15 cellular contexts compared by ENCODE assay signal in the genomic region with DNA sequence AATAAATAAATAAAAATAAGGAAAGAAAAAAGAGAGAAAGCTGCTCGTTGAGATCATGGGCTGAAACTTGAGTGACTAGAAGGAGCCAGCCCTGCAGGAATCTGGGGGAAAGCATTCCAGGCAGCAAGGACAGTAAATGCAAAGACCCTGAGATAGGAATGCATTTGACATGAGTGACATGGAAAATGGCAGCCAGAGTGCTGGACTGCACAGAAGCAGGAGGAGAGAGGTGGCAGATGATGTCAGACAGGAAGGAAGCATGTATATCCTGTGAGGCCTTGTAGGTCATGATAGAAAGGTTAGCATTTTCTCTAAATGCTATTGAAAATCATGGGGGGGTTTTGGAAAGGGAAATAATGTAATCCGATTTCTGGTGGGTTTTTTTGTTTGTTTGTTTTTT. TPM values are rescaled to one million over a fixed set of nuclear protein-coding genes. Genes with fewer than 3 reads are reported as not detected.
DNase-seq lines count a peak whose midpoint lies in the region; ATAC-seq and TF ChIP-seq lines count a peak whose summit lies in the region.
"Had no signal": no experiment of that assay in that cellular context is flagged by ENCODE, and none has a peak within 500 bp of the region (broad histone marks: within the 10 kb centered on the region; RNA-seq: fewer than 3 reads in every experiment).

No MANE protein-coding gene starts in this region.

- H3K36me3 ChIP-seq in DND-41 (ENCODE audit: insufficient read depth, low read length): no peaks in the 10 kb centered on the region
- no peaks in the 10 kb centered on the region for H3K36me3 ChIP-seq in PC-9 (ENCODE audit: low read depth)
- H3K36me3 ChIP-seq: HAP-1 had no signal

- POLR2A ChIA-PET in PC-9 (lab: Charles Lee; ENCODE audit: unreplicated experiment): no interaction called here

- H3K4me3 Mint-ChIP-seq in endothelial cell (ENCODE audit: unreplicated experiment) (no peak overlapping the region), nephron (no peak overlapping the region)
- H3K4me3 Mint-ChIP-seq: CD4-positive, alpha-beta memory T cell had no signal

- H3K4me3 ChIP-seq in DND-41 (ENCODE audit: low read depth in 1 of 2, low read length in 2 of 2) (no peak overlapping the region), PC-9 (no peak overlapping the region)
- H3K4me3 ChIP-seq: HAP-1 had no signal

- intact Hi-C loops in PC-9 (cut with micrococcal nuclease; ENCODE audit: unreplicated experiment): no loop called here

- H3K9me2 ChIP-seq in PC-9 (ENCODE audit: insufficient read depth): no peaks in the 10 kb centered on the region

- H2AFZ ChIP-seq in DND-41 (ENCODE audit: low read depth, low read length) (no peak overlapping the region), PC-9 (no peak overlapping the region)

- H3K4me1 Mint-ChIP-seq in endothelial cell (ENCODE audit: unreplicated experiment): peaks cover 6% of the 10 kb centered on the region
- peaks cover 6% of the 10 kb centered on the region for H3K4me1 Mint-ChIP-seq in nephron

- H3F3A ChIP-seq in PC-9 (ENCODE audit: insufficient read depth, low read depth): no peaks in the 10 kb centered on the region

- no peak for TF ChIP-seq CTCF in DND-41 (IDR thresholded peaks at IDR 0.05; ENCODE audit: borderline replicate concordance, extremely low read depth, low read length, poor library complexity, severe bottlenecking)
- TF ChIP-seq CTCF in endothelial cell (IDR thresholded peaks at IDR 0.05; ENCODE audit: unreplicated experiment): no peak
- no peak for TF ChIP-seq CTCF in nephron (IDR thresholded peaks at IDR 0.05; ENCODE audit: unreplicated experiment in 3 of 3)
- TF ChIP-seq CTCF in PC-9 (conservative IDR thresholded peaks at IDR 0.05): no peak

- H3K9ac ChIP-seq in DND-41 (ENCODE audit: low read depth, low read length): no peak overlapping the region

- H3K36me3 Mint-ChIP-seq in endothelial cell (ENCODE audit: low read depth, unreplicated experiment) (no peaks in the 10 kb centered on the region), nephron (ENCODE audit: low read depth) (no peaks in the 10 kb centered on the region)
- H3K36me3 Mint-ChIP-seq: CD4-positive, alpha-beta memory T cell had no signal

- peak; percentile 65; the same call in 2 of the 3 replicates for ATAC-seq in DND-41 (ENCODE audit: insufficient read depth, low read depth)

- no peak overlapping the region for H3K4me2 ChIP-seq in DND-41 (ENCODE audit: insufficient read depth, low read length)
- H3K4me2 ChIP-seq in PC-9: no peak overlapping the region

- H3K79me2 ChIP-seq in DND-41 (ENCODE audit: insufficient read depth, low read length) (no peaks in the 10 kb centered on the region), PC-9 (ENCODE audit: low read depth) (no peaks in the 10 kb centered on the region)

- H3K27me3 ChIP-seq in DND-41 (ENCODE audit: insufficient read depth, low read length, poor library complexity) (no peaks in the 10 kb centered on the region), PC-9 (ENCODE audit: insufficient read depth, low read depth) (no peaks in the 10 kb centered on the region)

- CTCF ChIA-PET in PC-9 (lab: Charles Lee): no interaction called here

- H3K27ac Mint-ChIP-seq in endothelial cell (ENCODE audit: unreplicated experiment) (peak overlapping the region; percentile 45), nephron (peak overlapping the region in 2 of 3 experiments; percentile 33 to 60)
- H3K27ac Mint-ChIP-seq: CD4-positive, alpha-beta memory T cell had no signal

- H3K9me3 Mint-ChIP-seq in endothelial cell (ENCODE audit: unreplicated experiment) (no peaks in the 10 kb centered on the region), nephron (peaks cover 2% of the 10 kb centered on the region)

- DNase-seq in DND-41: no peak
- peak; percentile 4 for DNase-seq in dermis blood vessel endothelial cell
- DNase-seq in endothelial cell (ENCODE audit: low spot score): no peak
- no peak for DNase-seq in activated CD4-positive, CD25-positive, alpha-beta regulatory T cell (lab: John Stamatoyannopoulos, UW)
- no peak for DNase-seq in PC-9
- DNase-seq: C1 segment of cervical spinal cord; Calu3; CD4-positive, alpha-beta memory T cell; COR-L47; DMS79; GF-D8; GOT3 had no signal

- BruUV-seq in PC-9 (replicated peaks; lab: Mats Ljungman, UMichigan): no TSS peak

- H3K27ac ChIP-seq in DND-41 (ENCODE audit: low read length): no peak overlapping the region
- no peak overlapping the region for H3K27ac ChIP-seq in PC-9

- H3K9me3 ChIP-seq in DND-41 (ENCODE audit: insufficient read depth, low read length, severe bottlenecking): no peaks in the 10 kb centered on the region
- no peaks in the 10 kb centered on the region for H3K9me3 ChIP-seq in PC-9 (ENCODE audit: insufficient read depth, low read depth)
- H3K9me3 ChIP-seq: HAP-1 had no signal

- H3K27me3 Mint-ChIP-seq in endothelial cell (ENCODE audit: unreplicated experiment): no peaks in the 10 kb centered on the region
- H3K27me3 Mint-ChIP-seq in nephron (ENCODE audit: low read depth): peaks cover 9% of the 10 kb centered on the region

- H3K4me1 ChIP-seq in DND-41 (ENCODE audit: insufficient read depth, low read length) (no peaks in the 10 kb centered on the region), PC-9 (replicated peaks; ENCODE audit: insufficient read depth) (no peaks in the 10 kb centered on the region)
- H3K4me1 ChIP-seq: HAP-1 had no signal

- H4K20me1 ChIP-seq in DND-41 (ENCODE audit: insufficient read depth, low read length): no peaks in the 10 kb centered on the region
- no peaks in the 10 kb centered on the region for H4K20me1 ChIP-seq in PC-9 (ENCODE audit: insufficient read depth)

RNA-seq across cellular contexts. Expression of gene ADRA1B, which starts 29.1 kb away (rescaled TPM):
- total RNA-seq in dermis blood vessel endothelial cell: 0.34 TPM in 1 of 2 replicates, not detected in the other
- total RNA-seq in endothelial cell (ENCODE audit: unreplicated experiment): not detected
- 4.6 and 6.0 TPM in 2 replicates for total RNA-seq in PC-9 (2021)
- total RNA-seq: A673; CD4-positive, alpha-beta memory T cell had no signal
